Comparison of ENCODE assay signal across 32 cellular contexts in genomic region chr10:42954776-42955492, GRCh38.
DNase-seq lines count a peak whose midpoint lies in the region; ATAC-seq, FAIRE-seq and TF ChIP-seq lines count a peak whose summit lies in the region.
"Had no signal": no experiment of that assay in that cellular context is flagged by ENCODE, and none has a peak within 500 bp of the region (broad histone marks: within the 10 kb centered on the region; RNA-seq: fewer than 3 reads in every experiment).

No MANE protein-coding gene starts in this region.

- H3K23ac ChIP-seq in H9 (ENCODE audit: insufficient read length, low read depth, low read length), result no peak overlapping the region

- H2BK12ac ChIP-seq in H9 (ENCODE audit: insufficient read length, low read depth, low read length), result no peak overlapping the region

- peaks cover 14% of the 10 kb centered on the region for H3K27me3 Mint-ChIP-seq in activated T-cell treated with anti-CD3 and anti-CD28 coated beads, Interleukin-2, amount 50 U/mL, for 24 hours
- peaks cover 6% of the 10 kb centered on the region for H3K27me3 Mint-ChIP-seq in activated T-cell treated with anti-CD3 and anti-CD28 coated beads, Interleukin-2, amount 50 U/mL, for 72 hours (ENCODE audit: low read depth)
- H3K27me3 Mint-ChIP-seq in H9 (ENCODE audit: low read depth), result peaks cover 16% of the 10 kb centered on the region
- H3K27me3 Mint-ChIP-seq: B cell, IgD-negative memory B cell had no signal

- H3K4me1 Mint-ChIP-seq in activated T-cell treated with anti-CD3 and anti-CD28 coated beads, Interleukin-2, amount 50 U/mL, for 24 hours (ENCODE audit: low read depth), result no peaks in the 10 kb centered on the region
- H3K4me1 Mint-ChIP-seq in activated T-cell treated with anti-CD3 and anti-CD28 coated beads, Interleukin-2, amount 50 U/mL, for 72 hours (ENCODE audit: low read depth), result no peaks in the 10 kb centered on the region
- H3K4me1 Mint-ChIP-seq in H9, result peaks cover 18 to 20% of the 10 kb centered on the region in 2 experiments
- H3K4me1 Mint-ChIP-seq: activated CD4-positive, alpha-beta T cell treated with anti-CD3 and anti-CD28 coated beads, Interleukin-2, amount 10 ng/mL, durations not matched to agents 24 days and 14 days; B cell had no signal

- no peak overlapping the region for H2AFZ ChIP-seq in H9 (ENCODE audit: low read length)
- H2AFZ ChIP-seq: GM23248 had no signal

- H3K27me3 ChIP-seq in H9 (ENCODE audit: insufficient read depth, low read length) (no peaks in the 10 kb centered on the region), esophagus muscularis mucosa (peaks cover 0 to 25% (median 7%) of the 10 kb centered on the region in 4 donors), sigmoid colon (peaks cover 0 to 23% (median 8%) of the 10 kb centered on the region in 3 donors), small intestine (ENCODE audit: control insufficient read depth in 2 of 2, insufficient read depth in 2 of 2, low read length in 2 of 2) (no peaks in the 10 kb centered on the region)
- H3K27me3 ChIP-seq: cardiac muscle cell, pancreas had no signal

- no peak overlapping the region for H2BK20ac ChIP-seq in H9 (ENCODE audit: low read depth, low read length, poor library complexity, severe bottlenecking)

- no peak overlapping the region for H3T11ph ChIP-seq in H9 (ENCODE audit: low read length)

- no peak overlapping the region for H3K56ac ChIP-seq in H9 (ENCODE audit: insufficient read length, low read depth, low read length)

- no peaks in the 10 kb centered on the region for H4K20me1 ChIP-seq in H9 (ENCODE audit: control insufficient read depth, insufficient read depth, insufficient read length)

- no peak overlapping the region for H3K27ac Mint-ChIP-seq in activated T-cell treated with anti-CD3 and anti-CD28 coated beads, Interleukin-2, amount 50 U/mL, for 24 hours
- no peak overlapping the region for H3K27ac Mint-ChIP-seq in activated T-cell treated with anti-CD3 and anti-CD28 coated beads, Interleukin-2, amount 50 U/mL, for 72 hours
- no peak overlapping the region for H3K27ac Mint-ChIP-seq in H9
- H3K27ac Mint-ChIP-seq: activated CD4-positive, alpha-beta T cell treated with anti-CD3 and anti-CD28 coated beads, Interleukin-2, amount 10 ng/mL, durations not matched to agents 24 days and 14 days; B cell; naive thymus-derived CD4-positive, alpha-beta T cell; T-helper 1 cell treated with Interleukin-12 subunit alpha and Interleukin-12 subunit beta and Interleukin-4 antibody, amounts not matched to agents 30 μg/mL and 1 μg/mL, for 36 hours had no signal

- H3K23me2 ChIP-seq in H9 (ENCODE audit: insufficient read length, low read depth, low read length, poor library complexity, severe bottlenecking), result peaks cover 6% of the 10 kb centered on the region

- H2BK15ac ChIP-seq in H9 (ENCODE audit: low read depth, low read length), result no peak overlapping the region

- H3K14ac ChIP-seq in H9 (ENCODE audit: insufficient read depth, low read length), result peak overlapping the region; percentile 28; the same call in 1 of the 2 replicates

- no peak for ATAC-seq in activated T-cell treated with anti-CD3 and anti-CD28 coated beads, Interleukin-2, amount 50 U/mL, for 72 hours (replicated peaks in 1 of 2)
- no peak for ATAC-seq in HG03159 (IDR thresholded peaks at IDR 0.05; ENCODE audit: unreplicated experiment)
- ATAC-seq: A549; naive thymus-derived CD4-positive, alpha-beta T cell; pancreas; right cardiac atrium had no signal

- H3K79me2 ChIP-seq in H9 (ENCODE audit: insufficient read depth, low read length), result no peaks in the 10 kb centered on the region

- no peaks in the 10 kb centered on the region for H3K36me3 Mint-ChIP-seq in activated T-cell treated with anti-CD3 and anti-CD28 coated beads, Interleukin-2, amount 50 U/mL, for 24 hours (ENCODE audit: low read depth)
- H3K36me3 Mint-ChIP-seq in activated T-cell treated with anti-CD3 and anti-CD28 coated beads, Interleukin-2, amount 50 U/mL, for 72 hours (ENCODE audit: insufficient read depth in 2 of 2), result no peaks in the 10 kb centered on the region
- no peaks in the 10 kb centered on the region; a peak in 2 of 7 replicates for H3K36me3 Mint-ChIP-seq in H9 (ENCODE audit: insufficient read depth in 1 of 3, low read depth in 3 of 3)
- H3K36me3 Mint-ChIP-seq: naive thymus-derived CD4-positive, alpha-beta T cell had no signal

- H3K9me3 ChIP-seq in H9 (ENCODE audit: control insufficient read depth, low read depth, low read length), result no peaks in the 10 kb centered on the region
- no peaks in the 10 kb centered on the region for H3K9me3 ChIP-seq in esophagus muscularis mucosa
- no peaks in the 10 kb centered on the region for H3K9me3 ChIP-seq in sigmoid colon
- H3K9me3 ChIP-seq in small intestine (ENCODE audit: control insufficient read depth, low read depth), result no peaks in the 10 kb centered on the region
- H3K9me3 ChIP-seq: A549, pancreas, transverse colon had no signal

- H3K36me3 ChIP-seq in esophagus muscularis mucosa (no peaks in the 10 kb centered on the region), sigmoid colon (no peaks in the 10 kb centered on the region), small intestine (ENCODE audit: control insufficient read depth in 2 of 2, insufficient read depth in 2 of 2, low read length in 2 of 2) (no peaks in the 10 kb centered on the region)
- H3K36me3 ChIP-seq: cardiac muscle cell, pancreas, transverse colon had no signal

- no peaks in the 10 kb centered on the region for H3K79me1 ChIP-seq in H9 (ENCODE audit: insufficient read depth, low read depth, low read length, poor library complexity, severe bottlenecking)

- no peak overlapping the region for H3K4me3 ChIP-seq in esophagus muscularis mucosa
- no peak overlapping the region for H3K4me3 ChIP-seq in sigmoid colon
- no peak overlapping the region for H3K4me3 ChIP-seq in small intestine (ENCODE audit: low read depth in 1 of 2, low read length in 2 of 2)
- H3K4me3 ChIP-seq: A549, cardiac muscle cell, dorsolateral prefrontal cortex, GM23248, pancreas, transverse colon had no signal

- no CpG with 5 or more reads among the region's 4 CpGs for WGBS in H9 (ENCODE audit: extremely low coverage, insufficient read length, low lambda C conversion rate)
- WGBS in esophagus muscularis mucosa, result 88% methylated on average over 2 of the region's 4 CpGs
- WGBS in sigmoid colon, 2 donors, result 76 to 83% methylated on average over 4 of the region's 4 CpGs
- 78 to 87% (median 78%) methylated on average over 4 of the region's 4 CpGs for WGBS in small intestine, 3 donors

- no peak overlapping the region for H4K91ac ChIP-seq in H9 (ENCODE audit: insufficient read length, low read depth, low read length)

- TF ChIP-seq CTCF in H9 (conservative IDR thresholded peaks at IDR 0.05) (no peak), esophagus muscularis mucosa (IDR thresholded peaks at IDR 0.05) (no peak), sigmoid colon (IDR thresholded peaks at IDR 0.05) (no peak)

- TF ChIP-seq EP300 in esophagus muscularis mucosa (IDR thresholded peaks at IDR 0.05), result no peak
- no peak for TF ChIP-seq EP300 in sigmoid colon (IDR thresholded peaks at IDR 0.05)

- no peak overlapping the region for H2BK120ac ChIP-seq in H9 (ENCODE audit: low read depth, low read length, poor library complexity, severe bottlenecking)

- H3K4me3 Mint-ChIP-seq in activated T-cell treated with anti-CD3 and anti-CD28 coated beads, Interleukin-2, amount 50 U/mL, for 24 hours, result no peak overlapping the region
- no peak overlapping the region for H3K4me3 Mint-ChIP-seq in activated T-cell treated with anti-CD3 and anti-CD28 coated beads, Interleukin-2, amount 50 U/mL, for 72 hours
- no peak overlapping the region for H3K4me3 Mint-ChIP-seq in H9
- H3K4me3 Mint-ChIP-seq: activated CD4-positive, alpha-beta T cell treated with anti-CD3 and anti-CD28 coated beads, Interleukin-2, amount 10 ng/mL, durations not matched to agents 24 days and 14 days; B cell; IgD-negative memory B cell; naive thymus-derived CD4-positive, alpha-beta T cell; T-helper 1 cell treated with Interleukin-12 subunit alpha and Interleukin-12 subunit beta and Interleukin-4 antibody, amounts not matched to agents 30 μg/mL and 1 μg/mL, for 36 hours had no signal

- no peak overlapping the region for H3K27ac ChIP-seq in H9 (ENCODE audit: insufficient read length, low read depth, low read length)
- H3K27ac ChIP-seq in esophagus muscularis mucosa (replicated peaks in 1 of 4), result no peak overlapping the region
- H3K27ac ChIP-seq in sigmoid colon, result no peak overlapping the region
- no peak overlapping the region for H3K27ac ChIP-seq in small intestine (ENCODE audit: low read depth in 1 of 2, low read length in 1 of 2)
- H3K27ac ChIP-seq: A549, cardiac muscle cell, dorsolateral prefrontal cortex, GM23248, pancreas, transverse colon had no signal

- intact Hi-C loops in esophagus muscularis mucosa (cut with DNase I) (no loop called here), sigmoid colon (cut with DNase I) (no loop called here)

- TF ChIP-seq POLR2A in esophagus muscularis mucosa (IDR thresholded peaks at IDR 0.05; ENCODE audit: low read depth) (no peak), sigmoid colon (IDR thresholded peaks at IDR 0.05) (no peak)

- H3K4me2 ChIP-seq in H9 (ENCODE audit: insufficient read depth, insufficient read length, low read length), result no peak overlapping the region
- H3K4me2 ChIP-seq: A549 had no signal

- no peak overlapping the region for H2BK5ac ChIP-seq in H9 (ENCODE audit: insufficient read length, low read length)

- no peak overlapping the region for H4K8ac ChIP-seq in H9 (replicated peaks; ENCODE audit: insufficient read length, low read depth, low read length)

- no peak overlapping the region for H3K9ac ChIP-seq in H9 (ENCODE audit: extremely low read depth, insufficient read length, low read length)
- H3K9ac ChIP-seq: GM23248 had no signal

- peak overlapping the region; percentile 43; the same call in 1 of the 2 replicates for H3K4ac ChIP-seq in H9 (ENCODE audit: low read depth, low read length)

- DNase-seq in activated T-cell treated with anti-CD3 and anti-CD28 coated beads, Interleukin-2, amount 50 U/mL, for 24 hours, result peak; percentile 11
- no peak for DNase-seq in activated T-cell treated with anti-CD3 and anti-CD28 coated beads, Interleukin-2, amount 50 U/mL, for 72 hours
- DNase-seq in H9 (peak; percentile 17), esophagus muscularis mucosa (ENCODE audit: extremely low spot score) (peak; percentile 90), sigmoid colon (peak; percentile 50), small intestine (no peak), dermis blood vessel endothelial cell (no peak)
- DNase-seq: activated CD4-positive, alpha-beta T cell treated with anti-CD3 and anti-CD28 coated beads, Interleukin-2, amount 10 ng/mL, durations not matched to agents 24 days and 14 days; activated naive CD4-positive, alpha-beta T cell treated with anti-CD3 and anti-CD28 coated beads, Interleukin-2, amount 50 U/mL, for 16 hours; anterior cingulate cortex; DMS153; glutamatergic neuron; GM23248; kidney glomerular epithelial cell; mesenchymal stem cell; NCI-H1092 treated with DMSO at 0.1 percent for 48 hours; NCI-H1930; NCI-H526; stimulated activated CD4-positive, alpha-beta T cell treated with anti-CD3 and anti-CD28 coated beads, Interleukin-4, amount 100 ng/mL, for 4 hours; transverse colon had no signal

- no peak overlapping the region for H3K18ac ChIP-seq in H9 (ENCODE audit: insufficient read length, low read depth, low read length)

- no peak overlapping the region for H2AK5ac ChIP-seq in H9 (ENCODE audit: insufficient read length, low read length)

- H4K5ac ChIP-seq in H9 (ENCODE audit: insufficient read length, low read depth, low read length), result no peak overlapping the region

- H3K4me1 ChIP-seq in H9 (ENCODE audit: insufficient read depth, low read length) (peaks cover 4% of the 10 kb centered on the region; the same call in 1 of the 2 replicates), esophagus muscularis mucosa (peaks cover 7 to 15% (median 13%) of the 10 kb centered on the region in 4 donors), sigmoid colon (peaks cover 0 to 11% (median 7%) of the 10 kb centered on the region in 4 donors), small intestine (ENCODE audit: control insufficient read depth in 2 of 2, insufficient read depth in 1 of 2, low read depth in 1 of 2, low read length in 1 of 2) (no peaks in the 10 kb centered on the region)
- H3K4me1 ChIP-seq: A549, pancreas had no signal

- FAIRE-seq in small intestine (lab: Jason Lieb, UNC), result no peak
- FAIRE-seq: A549, endothelial cell of umbilical vein, pancreas, RCC 7860 had no signal

- H3K9me3 Mint-ChIP-seq in activated T-cell treated with anti-CD3 and anti-CD28 coated beads, Interleukin-2, amount 50 U/mL, for 24 hours, result no peaks in the 10 kb centered on the region
- H3K9me3 Mint-ChIP-seq in activated T-cell treated with anti-CD3 and anti-CD28 coated beads, Interleukin-2, amount 50 U/mL, for 72 hours, result no peaks in the 10 kb centered on the region
- peaks cover 0 to 2% of the 10 kb centered on the region in 2 experiments; a peak in 2 of 5 replicates for H3K9me3 Mint-ChIP-seq in H9
- H3K9me3 Mint-ChIP-seq: activated CD4-positive, alpha-beta T cell treated with anti-CD3 and anti-CD28 coated beads, Interleukin-2, amount 10 ng/mL, durations not matched to agents 24 days and 14 days; T-helper 1 cell treated with Interleukin-12 subunit alpha and Interleukin-12 subunit beta and Interleukin-4 antibody, amounts not matched to agents 30 μg/mL and 1 μg/mL, for 36 hours had no signal

Comparison
In these comparisons a context has a peak if more than half of its experiments do, and no peak if none do; other contexts are left out.
1. DNase-seq: peak in activated T-cell treated with anti-CD3 and anti-CD28 coated beads, Interleukin-2, amount 50 U/mL, for 24 hours (single experiment), H9 (single experiment), esophagus muscularis mucosa (single experiment) and sigmoid colon (single experiment); none in activated T-cell treated with anti-CD3 and anti-CD28 coated beads, Interleukin-2, amount 50 U/mL, for 72 hours (0 of 2), small intestine (single experiment) and dermis blood vessel endothelial cell (single experiment).